In the genomic region with DNA sequence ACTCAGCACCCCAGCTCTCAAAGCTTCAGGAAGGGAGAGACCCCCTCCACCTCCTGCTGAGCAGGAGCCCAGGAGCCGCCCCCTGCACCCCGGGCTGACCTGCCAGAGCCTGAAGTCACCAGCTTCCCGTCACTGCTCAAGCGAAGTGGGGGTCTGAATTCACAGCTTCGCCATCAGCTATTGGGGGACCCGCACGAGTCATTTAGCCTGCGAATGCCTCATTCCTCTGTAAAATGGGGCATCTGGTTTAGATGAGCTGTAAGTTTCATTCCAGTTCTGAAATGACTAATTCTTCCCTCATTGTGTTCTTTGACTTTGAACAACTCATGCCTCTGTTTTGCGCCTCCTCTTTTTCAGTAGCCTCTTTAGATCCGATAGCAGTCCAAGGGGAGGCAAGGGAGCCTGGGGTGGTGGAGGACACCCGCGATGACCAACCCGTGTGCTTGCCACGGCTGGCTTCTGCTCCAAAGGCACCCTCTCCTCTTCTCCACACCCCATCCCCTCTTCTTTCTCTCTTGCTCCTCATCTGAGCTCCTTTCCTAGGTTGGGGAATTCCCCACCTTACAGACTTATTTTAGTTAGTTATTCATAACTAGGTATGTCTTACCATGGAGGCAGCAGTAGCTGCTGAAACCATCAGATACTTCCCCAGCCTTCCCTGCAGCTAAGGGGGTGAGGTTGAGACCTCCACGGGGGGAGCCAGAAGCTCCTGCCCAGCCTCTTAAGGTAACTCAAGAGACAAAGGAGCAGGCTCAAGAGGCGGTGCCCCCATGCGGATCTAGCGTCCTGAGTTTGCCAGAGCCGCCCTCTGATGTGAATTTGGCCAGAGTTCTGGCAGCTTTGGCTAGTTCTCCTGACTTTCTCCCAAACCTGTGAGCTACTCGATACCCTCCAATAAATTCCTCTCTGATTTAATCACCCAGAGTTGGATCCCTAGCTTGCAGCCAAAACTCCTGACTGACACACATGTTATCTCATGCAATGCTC, we compare ENCODE assay signal across 8 cellular contexts. TPM values are rescaled to one million over a fixed set of nuclear protein-coding genes. Genes with fewer than 3 reads are reported as not detected.
A peak's percentile ranks its signal among the peaks of the same experiment; 100 is the strongest.
DNase-seq lines count a peak whose midpoint lies in the region; ATAC-seq and TF ChIP-seq lines count a peak whose summit lies in the region.

No MANE protein-coding gene starts in this region.

- H3K4me3 ChIP-seq in skeletal muscle satellite cell (ENCODE audit: low read length) (peak overlapping the region; percentile 44), tibial artery (no peak overlapping the region)

- H3K4me1 ChIP-seq in skeletal muscle satellite cell (ENCODE audit: control insufficient read depth, insufficient read depth, low read length) (peaks cover 23% of the 10 kb centered on the region), tibial artery (peaks cover 0 to 8% (median 3%) of the 10 kb centered on the region in 4 donors)

- peak overlapping the region; percentile 78 for H3K4me2 ChIP-seq in skeletal muscle satellite cell (ENCODE audit: low read length)

- H3K9me3 ChIP-seq in skeletal muscle satellite cell (replicated peaks; ENCODE audit: low read length) (no peaks in the 10 kb centered on the region), tibial artery (no peaks in the 10 kb centered on the region)

- peak overlapping the region; percentile 37 for H3K9ac ChIP-seq in skeletal muscle satellite cell (ENCODE audit: low read depth, low read length)

- H3K36me3 ChIP-seq in skeletal muscle satellite cell (ENCODE audit: insufficient read depth, low read length) (no peaks in the 10 kb centered on the region), tibial artery (no peaks in the 10 kb centered on the region)

- intact Hi-C loops in tibial artery (cut with DNase I; ENCODE audit: low total_unique reads): no loop called here

- peaks cover 15% of the 10 kb centered on the region for H3K27me3 ChIP-seq in skeletal muscle satellite cell (ENCODE audit: control insufficient read depth, insufficient read depth, low read length)
- peaks cover 0 to 13% of the 10 kb centered on the region in 2 donors for H3K27me3 ChIP-seq in tibial artery

- no peak overlapping the region for H3K27ac ChIP-seq in tibial artery

- TF ChIP-seq CTCF in tibial artery (IDR thresholded peaks at IDR 0.05): no peak

- peak; percentile 55 for ATAC-seq in HG03342 (IDR thresholded peaks at IDR 0.05; ENCODE audit: unreplicated experiment)

- DNase-seq in activated T-cell treated with anti-CD3 and anti-CD28 coated beads for 48 hours (ENCODE audit: low read depth) (peak; percentile 69), superior temporal gyrus (ENCODE audit: extremely low spot score) (no peak), tibial artery (no peak), cerebellar cortex (ENCODE audit: low spot score) (no peak)
- no peak for DNase-seq in activated T-cell treated with anti-CD3 and anti-CD28 coated beads, Interleukin-2, amount 50 U/mL, for 1 hour
- DNase-seq in activated naive CD4-positive, alpha-beta T cell treated with Interleukin-2 at 50 U/mL for 16 hours: peak; percentile 71

RNA-seq across cellular contexts. Expression of gene RBM17, which starts 47.7 kb away (rescaled TPM):
- total RNA-seq in skeletal muscle satellite cell (2012; rRNA removed): 20.5 and 28.6 TPM in 2 replicates

Comparison
In these comparisons a context has a peak if more than half of its experiments do, and no peak if none do; other contexts are left out.
1. DNase-seq: peak in activated T-cell treated with anti-CD3 and anti-CD28 coated beads for 48 hours (single experiment) and activated naive CD4-positive, alpha-beta T cell treated with Interleukin-2 at 50 U/mL for 16 hours (single experiment); none in activated T-cell treated with anti-CD3 and anti-CD28 coated beads, Interleukin-2, amount 50 U/mL, for 1 hour (single experiment), superior temporal gyrus (single experiment), tibial artery (0 of 2) and cerebellar cortex (single experiment).